Comparison of ENCODE assay signal across 1 cellular context in the genomic region with DNA sequence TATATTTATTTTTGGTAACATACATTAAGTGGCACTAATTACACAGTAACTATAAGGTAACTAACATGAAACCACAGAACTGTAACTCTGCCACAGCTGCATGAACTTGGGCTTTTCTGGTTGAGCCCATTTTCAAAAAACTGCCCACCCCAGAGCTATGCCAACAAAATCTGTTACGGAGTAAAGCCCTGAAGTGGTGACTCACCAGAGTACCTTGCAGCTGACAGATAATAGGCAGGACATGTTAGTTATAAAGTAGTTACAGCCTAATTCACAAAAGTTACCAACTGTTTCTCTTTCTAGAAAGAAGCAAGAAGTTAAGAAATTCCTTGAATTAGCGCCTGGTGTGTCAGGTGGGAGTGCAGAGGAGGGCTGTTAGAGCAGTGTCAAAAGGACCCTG.
TF ChIP-seq lines count a peak whose summit lies in the region.

No MANE protein-coding gene starts in this region.

TF ChIP-seq in HepG2, 621 proteins besides CTCF, POLR2A, EP300 and RAD21:
- TF ChIP-seq FOSL2 (CRISPR knock-in tag; IDR thresholded peaks at IDR 0.05) (peak; percentile 39; the same call in 1 of the 2 replicates), POLR2G (IDR thresholded peaks at IDR 0.05; ENCODE audit: low read depth, low read length) (no peak)
TF ChIP-seq in HepG2: peak in this region for 1.
